Comparison of ENCODE assay signal across 1 cellular context in the genomic region with DNA sequence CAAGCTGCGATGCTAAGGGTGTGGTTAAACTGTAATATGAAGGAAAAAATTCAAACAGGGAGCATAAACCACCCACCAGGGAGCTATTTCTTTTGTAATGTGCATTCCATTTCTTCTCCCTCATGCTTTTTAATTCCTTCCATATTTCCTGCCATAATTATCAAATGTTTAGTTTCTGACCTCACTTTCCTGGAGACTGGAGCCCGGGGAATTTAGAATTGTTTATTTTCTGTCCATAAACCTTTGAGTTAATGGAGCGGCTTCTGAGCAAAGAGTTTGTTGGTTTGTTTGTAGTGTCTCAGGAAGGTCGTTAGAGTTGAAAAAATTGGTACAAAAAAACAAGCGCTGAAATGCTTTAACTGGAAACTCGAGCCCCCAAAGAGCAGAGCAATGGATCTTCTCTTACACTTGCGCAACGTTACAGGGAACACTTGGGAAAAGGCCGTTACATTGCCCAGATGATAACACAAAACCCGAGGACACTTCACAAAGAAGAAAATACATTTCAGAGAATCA.
TF ChIP-seq lines count a peak whose summit lies in the region.

No MANE protein-coding gene starts in this region.

TF ChIP-seq in liver, 16 proteins besides CTCF, POLR2A, EP300 and RAD21 (continued from another document):
- TF ChIP-seq NR2F2 (IDR thresholded peaks at IDR 0.05), result no peak
- no peak for TF ChIP-seq HNF4A (conservative IDR thresholded peaks at IDR 0.05)
- TF ChIP-seq, protein P1, sequence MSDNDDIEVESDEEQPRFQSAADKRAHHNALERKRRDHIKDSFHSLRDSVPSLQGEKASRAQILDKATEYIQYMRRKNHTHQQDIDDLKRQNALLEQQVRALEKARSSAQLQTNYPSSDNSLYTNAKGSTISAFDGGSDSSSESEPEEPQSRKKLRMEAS (IDR thresholded peaks at IDR 0.05), result no peak
- TF ChIP-seq FOXA1 (IDR thresholded peaks at IDR 0.05), result no peak
- TF ChIP-seq, protein P2, sequence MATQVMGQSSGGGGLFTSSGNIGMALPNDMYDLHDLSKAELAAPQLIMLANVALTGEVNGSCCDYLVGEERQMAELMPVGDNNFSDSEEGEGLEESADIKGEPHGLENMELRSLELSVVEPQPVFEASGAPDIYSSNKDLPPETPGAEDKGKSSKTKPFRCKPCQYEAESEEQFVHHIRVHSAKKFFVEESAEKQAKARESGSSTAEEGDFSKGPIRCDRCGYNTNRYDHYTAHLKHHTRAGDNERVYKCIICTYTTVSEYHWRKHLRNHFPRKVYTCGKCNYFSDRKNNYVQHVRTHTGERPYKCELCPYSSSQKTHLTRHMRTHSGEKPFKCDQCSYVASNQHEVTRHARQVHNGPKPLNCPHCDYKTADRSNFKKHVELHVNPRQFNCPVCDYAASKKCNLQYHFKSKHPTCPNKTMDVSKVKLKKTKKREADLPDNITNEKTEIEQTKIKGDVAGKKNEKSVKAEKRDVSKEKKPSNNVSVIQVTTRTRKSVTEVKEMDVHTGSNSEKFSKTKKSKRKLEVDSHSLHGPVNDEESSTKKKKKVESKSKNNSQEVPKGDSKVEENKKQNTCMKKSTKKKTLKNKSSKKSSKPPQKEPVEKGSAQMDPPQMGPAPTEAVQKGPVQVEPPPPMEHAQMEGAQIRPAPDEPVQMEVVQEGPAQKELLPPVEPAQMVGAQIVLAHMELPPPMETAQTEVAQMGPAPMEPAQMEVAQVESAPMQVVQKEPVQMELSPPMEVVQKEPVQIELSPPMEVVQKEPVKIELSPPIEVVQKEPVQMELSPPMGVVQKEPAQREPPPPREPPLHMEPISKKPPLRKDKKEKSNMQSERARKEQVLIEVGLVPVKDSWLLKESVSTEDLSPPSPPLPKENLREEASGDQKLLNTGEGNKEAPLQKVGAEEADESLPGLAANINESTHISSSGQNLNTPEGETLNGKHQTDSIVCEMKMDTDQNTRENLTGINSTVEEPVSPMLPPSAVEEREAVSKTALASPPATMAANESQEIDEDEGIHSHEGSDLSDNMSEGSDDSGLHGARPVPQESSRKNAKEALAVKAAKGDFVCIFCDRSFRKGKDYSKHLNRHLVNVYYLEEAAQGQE (IDR thresholded peaks at IDR 0.05), result no peak
